ENCODE assay signal across 19 cellular contexts in genomic region chr9:2144619-2145018, GRCh38.
"Had no signal": no experiment of that assay in that cellular context is flagged by ENCODE, and none has a peak within 500 bp of the region (broad histone marks: within the 10 kb centered on the region; RNA-seq: fewer than 3 reads in every experiment).

No MANE protein-coding gene starts in this region.

- DNase-seq: activated CD4-positive, alpha-beta T cell treated with anti-CD3 and anti-CD28 coated beads, Interleukin-2, amount 10 ng/mL, durations not matched to agents 24 days and 14 days; activated CD8-positive, alpha-beta T cell treated with anti-CD3 and anti-CD28 coated beads for 36 hours; activated naive CD4-positive, alpha-beta T cell treated with Interleukin-2 at 50 U/mL for 16 hours; activated T-cell treated with anti-CD3 and anti-CD28 coated beads, Interleukin-2, amount 50 U/mL, for 1 hour; anterior cingulate cortex; central memory CD4-positive, alpha-beta T cell; colonic mucosa; foreskin keratinocyte; glutamatergic neuron; hippocampal formation; lower lobe of right lung; retina; stimulated activated naive CD4-positive, alpha-beta T cell treated with Interleukin-2 at 50 U/mL for 16 hours; T-helper 1 cell; T1000; transverse colon had no signal

- H3K4me1 ChIP-seq: colonic mucosa, transverse colon had no signal

- H3K36me3 ChIP-seq: colonic mucosa had no signal

- H3K27me3 ChIP-seq: colonic mucosa, foreskin keratinocyte, transverse colon had no signal

- H3K27ac ChIP-seq: colonic mucosa, foreskin keratinocyte, lower lobe of right lung, transverse colon had no signal

- H3K9me3 Mint-ChIP-seq: activated CD8-positive, alpha-beta T cell treated with anti-CD3 and anti-CD28 coated beads for 36 hours had no signal

- H3K9me3 ChIP-seq: colonic mucosa, lower lobe of right lung, transverse colon had no signal

- H3K4me3 ChIP-seq: colonic mucosa, lower lobe of right lung, transverse colon had no signal

- H3K27me3 Mint-ChIP-seq: activated CD4-positive, alpha-beta T cell treated with anti-CD3 and anti-CD28 coated beads, Interleukin-2, amount 10 ng/mL, durations not matched to agents 24 days and 14 days; activated CD8-positive, alpha-beta T cell treated with anti-CD3 and anti-CD28 coated beads for 36 hours; brain had no signal

- H3K4me3 Mint-ChIP-seq: activated CD4-positive, alpha-beta T cell treated with anti-CD3 and anti-CD28 coated beads, Interleukin-2, amount 10 ng/mL, durations not matched to agents 24 days and 14 days; activated CD8-positive, alpha-beta T cell treated with anti-CD3 and anti-CD28 coated beads for 36 hours; brain; neural crest cell had no signal

- H3K27ac Mint-ChIP-seq: activated CD4-positive, alpha-beta T cell treated with anti-CD3 and anti-CD28 coated beads, Interleukin-2, amount 10 ng/mL, durations not matched to agents 24 days and 14 days; activated CD8-positive, alpha-beta T cell treated with anti-CD3 and anti-CD28 coated beads for 36 hours; activated T-helper 2 cell treated with anti-CD3 and anti-CD28 coated beads, Interferon-gamma antibody, Interleukin-2, Interleukin-4, amounts not matched to agents 10 μg/mL and 5 μg/mL and 100 μg/mL, durations not matched to agents 14 hours and 24 hours and 36 hours; brain had no signal
